In genomic region chr1:44784094-44785026, GRCh38 we compare ENCODE assay signal across 8 cellular contexts. TPM values are rescaled to one million over a fixed set of nuclear protein-coding genes. Genes with fewer than 3 reads are reported as not detected.
DNase-seq lines count a peak whose midpoint lies in the region; ATAC-seq and TF ChIP-seq lines count a peak whose summit lies in the region.

No MANE protein-coding gene starts in this region.

- peaks cover 25% of the 10 kb centered on the region for H3K36me3 ChIP-seq in HAP-1 (replicated peaks)

- H3K27me3 Mint-ChIP-seq in activated naive CD8-positive, alpha-beta T cell treated with anti-CD3 and anti-CD28 coated beads, Interleukin-2, amount 10 ng/mL, durations not matched to agents 7 days and 5 days = no peaks in the 10 kb centered on the region

- no peaks in the 10 kb centered on the region for H3K9me3 Mint-ChIP-seq in activated naive CD8-positive, alpha-beta T cell treated with anti-CD3 and anti-CD28 coated beads, Interleukin-2, amount 10 ng/mL, durations not matched to agents 7 days and 5 days

- DNase-seq in AG09309 (ENCODE audit: low read depth) = no peak
- DNase-seq in GM20000 (ENCODE audit: low spot score) = peak; percentile 68
- peak; percentile 73 for DNase-seq in activated naive CD8-positive, alpha-beta T cell treated with anti-CD3 and anti-CD28 coated beads, Interleukin-2, amount 10 ng/mL, durations not matched to agents 7 days and 5 days
- peak; percentile 31 for DNase-seq in iPS-NIHi7 (ENCODE audit: extremely low spot score)
- DNase-seq in stimulated activated naive CD8-positive, alpha-beta T cell treated with anti-CD3 and anti-CD28 coated beads, Interleukin-15, Interleukin-2, amounts not matched to agents 100 U/mL and 50 U/mL, for 24 hours = peak; percentile 54
- no peak for DNase-seq in RPMI8226
- DNase-seq in hepatic stellate cell (ENCODE audit: low spot score) = no peak
- no peak for DNase-seq in HAP-1 (ENCODE audit: low spot score in 2 of 2)

- H3K4me3 Mint-ChIP-seq in activated naive CD8-positive, alpha-beta T cell treated with anti-CD3 and anti-CD28 coated beads, Interleukin-2, amount 10 ng/mL, durations not matched to agents 7 days and 5 days = peak overlapping the region; percentile 71

- H3K27me3 ChIP-seq in HAP-1 (ENCODE audit: low read depth) = no peaks in the 10 kb centered on the region

- ATAC-seq in activated naive CD8-positive, alpha-beta T cell treated with anti-CD3 and anti-CD28 coated beads, Interleukin-2, amount 10 ng/mL, durations not matched to agents 7 days and 5 days (ENCODE audit: low read depth) = peak; percentile 51
- ATAC-seq in stimulated activated naive CD8-positive, alpha-beta T cell treated with anti-CD3 and anti-CD28 coated beads, Interleukin-15, Interleukin-2, amounts not matched to agents 100 U/mL and 50 U/mL, for 24 hours = peak; percentile 25

- peaks cover 15% of the 10 kb centered on the region for H3K36me3 Mint-ChIP-seq in activated naive CD8-positive, alpha-beta T cell treated with anti-CD3 and anti-CD28 coated beads, Interleukin-2, amount 10 ng/mL, durations not matched to agents 7 days and 5 days

- peak; percentile 3 for TF ChIP-seq CTCF in AG09309 (IDR thresholded peaks at IDR 0.05; ENCODE audit: control insufficient read depth, insufficient read depth, low read depth, low read length, missing control alignments)
- no peak for TF ChIP-seq CTCF in GM20000 (IDR thresholded peaks at IDR 0.05; ENCODE audit: extremely low read depth, missing control alignments)

- in situ Hi-C loops in HAP-1 (cut with MboI; ENCODE audit: low sequenced_read_pairs) = no loop called here

- H3K27ac Mint-ChIP-seq in activated naive CD8-positive, alpha-beta T cell treated with anti-CD3 and anti-CD28 coated beads, Interleukin-2, amount 10 ng/mL, durations not matched to agents 7 days and 5 days = peak overlapping the region; percentile 83

- H3K4me1 Mint-ChIP-seq in activated naive CD8-positive, alpha-beta T cell treated with anti-CD3 and anti-CD28 coated beads, Interleukin-2, amount 10 ng/mL, durations not matched to agents 7 days and 5 days = peaks cover 26% of the 10 kb centered on the region

- POLR2A ChIA-PET in activated naive CD8-positive, alpha-beta T cell treated with anti-CD3 and anti-CD28 coated beads, Interleukin-2, amount 10 ng/mL, durations not matched to agents 7 days and 5 days (lab: Charles Lee) = interaction anchor here (0.7 to 8.4 kb wide), 11 partner anchors 9 to 707 kb away, joined by 3 to 93 read pairs (median 23); partner anchors contain the start of genes BTBD19, DYNLT4, HECTD3 and PLK3

- peaks cover 10% of the 10 kb centered on the region for H3K4me1 ChIP-seq in HAP-1

- no peaks in the 10 kb centered on the region for H3K9me3 ChIP-seq in HAP-1

- H3K4me3 ChIP-seq in AG09309 (ENCODE audit: control insufficient read depth, low read depth, low read length) = peak overlapping the region; percentile 19; the same call in 1 of the 2 replicates
- H3K4me3 ChIP-seq in HAP-1 = no peak overlapping the region

RNA-seq across cellular contexts. Expression of gene BEST4, which starts 3.6 kb away (rescaled TPM):
- 1 to 10 TPM; 1.3 to 1.6 TPM for total RNA-seq in activated naive CD8-positive, alpha-beta T cell treated with anti-CD3 and anti-CD28 coated beads, Interleukin-2, amount 10 ng/mL, durations not matched to agents 7 days and 5 days

RNA-seq across cellular contexts. Expression of gene RPS8, which starts 9.0 kb away (rescaled TPM):
- total RNA-seq in activated naive CD8-positive, alpha-beta T cell treated with anti-CD3 and anti-CD28 coated beads, Interleukin-2, amount 10 ng/mL, durations not matched to agents 7 days and 5 days = 1,000 to 10,000 TPM; 1,522 to 1,548 TPM

RNA-seq across cellular contexts. Expression of gene PLK3, which starts 15.8 kb away (rescaled TPM):
- total RNA-seq in activated naive CD8-positive, alpha-beta T cell treated with anti-CD3 and anti-CD28 coated beads, Interleukin-2, amount 10 ng/mL, durations not matched to agents 7 days and 5 days = 10 to 100 TPM; 68.8 to 70.7 TPM

RNA-seq across cellular contexts. Expression of gene DYNLT4, which starts 22.8 kb away (rescaled TPM):
- total RNA-seq in activated naive CD8-positive, alpha-beta T cell treated with anti-CD3 and anti-CD28 coated beads, Interleukin-2, amount 10 ng/mL, durations not matched to agents 7 days and 5 days = under 1 TPM; 0.43 to 0.97 TPM

RNA-seq across cellular contexts. Expression of gene BTBD19, which starts 24.0 kb away (rescaled TPM):
- total RNA-seq in activated naive CD8-positive, alpha-beta T cell treated with anti-CD3 and anti-CD28 coated beads, Interleukin-2, amount 10 ng/mL, durations not matched to agents 7 days and 5 days = 1 to 10 TPM; 5.2 to 5.6 TPM

Comparison
In these comparisons a context has a peak if more than half of its experiments do, and no peak if none do; other contexts are left out.
1. DNase-seq: peak in GM20000 (single experiment), activated naive CD8-positive, alpha-beta T cell treated with anti-CD3 and anti-CD28 coated beads, Interleukin-2, amount 10 ng/mL, durations not matched to agents 7 days and 5 days (single experiment), iPS-NIHi7 (single experiment) and stimulated activated naive CD8-positive, alpha-beta T cell treated with anti-CD3 and anti-CD28 coated beads, Interleukin-15, Interleukin-2, amounts not matched to agents 100 U/mL and 50 U/mL, for 24 hours (single experiment); none in AG09309 (single experiment), RPMI8226 (single experiment), hepatic stellate cell (single experiment) and HAP-1 (0 of 2).